In genomic region chr11:22581354-22581753, GRCh38 we compare ENCODE assay signal across 29 cellular contexts.
"Had no signal": no experiment of that assay in that cellular context is flagged by ENCODE, and none has a peak within 500 bp of the region (broad histone marks: within the 10 kb centered on the region; RNA-seq: fewer than 3 reads in every experiment).

No MANE protein-coding gene starts in this region.

- H3K27ac ChIP-seq: brain microvascular endothelial cell, SJCRH30, SK-N-MC had no signal

- H3K4me1 Mint-ChIP-seq: activated CD4-positive, alpha-beta T cell treated with anti-CD3 and anti-CD28 coated beads, Interleukin-2, amount 10 ng/mL, durations not matched to agents 7 days and 5 days; activated naive CD8-positive, alpha-beta T cell treated with anti-CD3 and anti-CD28 coated beads, Interleukin-2, amount 50 U/mL, for 24 hours had no signal

- H3K27me3 Mint-ChIP-seq: activated naive CD8-positive, alpha-beta T cell; activated naive CD8-positive, alpha-beta T cell treated with anti-CD3 and anti-CD28 coated beads, Interleukin-2, amount 50 U/mL, for 24 hours had no signal

- H3K27me3 ChIP-seq: brain microvascular endothelial cell, SJCRH30 had no signal

- H3K36me3 ChIP-seq: brain microvascular endothelial cell, SJCRH30 had no signal

- H3K4me3 Mint-ChIP-seq: activated CD4-positive, alpha-beta T cell treated with anti-CD3 and anti-CD28 coated beads, Interleukin-2, amount 10 ng/mL, durations not matched to agents 7 days and 5 days; activated naive CD4-positive, alpha-beta T cell treated with anti-CD3 and anti-CD28 coated beads for 36 hours; activated naive CD8-positive, alpha-beta T cell; activated naive CD8-positive, alpha-beta T cell treated with anti-CD3 and anti-CD28 coated beads, Interleukin-2, amount 50 U/mL, for 24 hours; activated T-cell treated with anti-CD3 and anti-CD28 coated beads, Interleukin-2, amount 50 U/mL, for 4 hours; activated T-helper 1 cell treated with anti-CD3 and anti-CD28 coated beads, Interleukin-12 subunit alpha, Interleukin-12 subunit beta, Interleukin-2, Interleukin-4 antibody, amounts not matched to agents 30 ng/mL and 10 ng/mL and 1 ng/mL, durations not matched to agents 14 hours and 24 hours and 36 hours had no signal

- H3K9me3 Mint-ChIP-seq: activated CD4-positive, alpha-beta T cell treated with anti-CD3 and anti-CD28 coated beads, Interleukin-2, amount 10 ng/mL, durations not matched to agents 7 days and 5 days; activated naive CD4-positive, alpha-beta T cell treated with anti-CD3 and anti-CD28 coated beads for 36 hours; activated naive CD8-positive, alpha-beta T cell treated with anti-CD3 and anti-CD28 coated beads, Interleukin-2, amount 50 U/mL, for 24 hours; activated T-cell treated with anti-CD3 and anti-CD28 coated beads, Interleukin-2, amount 50 U/mL, for 4 hours; activated T-helper 1 cell treated with anti-CD3 and anti-CD28 coated beads, Interleukin-12 subunit alpha, Interleukin-12 subunit beta, Interleukin-2, Interleukin-4 antibody, amounts not matched to agents 30 ng/mL and 10 ng/mL and 1 ng/mL, durations not matched to agents 14 hours and 24 hours and 36 hours had no signal

- FAIRE-seq: colon had no signal

- DNase-seq: activated CD4-positive, alpha-beta T cell treated with anti-CD3 and anti-CD28 coated beads, Interleukin-2, amount 10 ng/mL, durations not matched to agents 7 days and 5 days; activated CD4-positive, alpha-beta T cell treated with anti-CD3 and anti-CD28 coated beads, Interleukin-2, amount 50 U/mL, for 48 hours; activated CD8-positive, alpha-beta memory T cell treated with anti-CD3 and anti-CD28 coated beads, Interleukin-2, amount 50 U/mL, for 4 hours; activated gamma-delta T cell treated with Interleukin-2 at 50 U/mL for 16 hours; activated naive CD4-positive, alpha-beta T cell treated with anti-CD3 and anti-CD28 coated beads for 36 hours; activated naive CD8-positive, alpha-beta T cell treated with anti-CD3 and anti-CD28 coated beads, Interleukin-2, amount 50 U/mL, for 24 hours; activated T-cell treated with anti-CD3 and anti-CD28 coated beads for 4 hours; activated T-cell treated with anti-CD3 and anti-CD28 coated beads, Interleukin-2, amount 50 U/mL, for 4 hours; aorta; brain microvascular endothelial cell; central memory CD4-positive, alpha-beta T cell; Karpas-422; NCI-H1048; NCI-H1436 treated with DMSO at 0.1 percent for 48 hours; NCI-H1694 treated with DMSO at 0.1 percent for 48 hours; NCI-H2029; NCI-H2107; NCI-H226; NCI-H524; NCI-H69; NCI-H82; SHP77; SJCRH30; T1000 had no signal

- H3K9me3 ChIP-seq: SJCRH30 had no signal

- H3K36me3 Mint-ChIP-seq: activated naive CD8-positive, alpha-beta T cell had no signal

- H3K27ac Mint-ChIP-seq: activated CD4-positive, alpha-beta T cell treated with anti-CD3 and anti-CD28 coated beads, Interleukin-2, amount 10 ng/mL, durations not matched to agents 7 days and 5 days; activated naive CD4-positive, alpha-beta T cell treated with anti-CD3 and anti-CD28 coated beads for 36 hours; activated naive CD8-positive, alpha-beta T cell; activated naive CD8-positive, alpha-beta T cell treated with anti-CD3 and anti-CD28 coated beads, Interleukin-2, amount 50 U/mL, for 24 hours; activated T-helper 1 cell treated with anti-CD3 and anti-CD28 coated beads, Interleukin-12 subunit alpha, Interleukin-12 subunit beta, Interleukin-2, Interleukin-4 antibody, amounts not matched to agents 30 ng/mL and 10 ng/mL and 1 ng/mL, durations not matched to agents 14 hours and 24 hours and 36 hours had no signal

- H3K4me1 ChIP-seq: SJCRH30 had no signal

- ATAC-seq: activated naive CD8-positive, alpha-beta T cell treated with anti-CD3 and anti-CD28 coated beads, Interleukin-2, amount 50 U/mL, for 24 hours; activated T-cell treated with anti-CD3 and anti-CD28 coated beads, Interleukin-2, amount 50 U/mL, for 4 hours; Panc1 had no signal

- H3K4me3 ChIP-seq: SJCRH30, SK-N-MC had no signal
